ENCODE assay signal across 15 cellular contexts in the genomic region with DNA sequence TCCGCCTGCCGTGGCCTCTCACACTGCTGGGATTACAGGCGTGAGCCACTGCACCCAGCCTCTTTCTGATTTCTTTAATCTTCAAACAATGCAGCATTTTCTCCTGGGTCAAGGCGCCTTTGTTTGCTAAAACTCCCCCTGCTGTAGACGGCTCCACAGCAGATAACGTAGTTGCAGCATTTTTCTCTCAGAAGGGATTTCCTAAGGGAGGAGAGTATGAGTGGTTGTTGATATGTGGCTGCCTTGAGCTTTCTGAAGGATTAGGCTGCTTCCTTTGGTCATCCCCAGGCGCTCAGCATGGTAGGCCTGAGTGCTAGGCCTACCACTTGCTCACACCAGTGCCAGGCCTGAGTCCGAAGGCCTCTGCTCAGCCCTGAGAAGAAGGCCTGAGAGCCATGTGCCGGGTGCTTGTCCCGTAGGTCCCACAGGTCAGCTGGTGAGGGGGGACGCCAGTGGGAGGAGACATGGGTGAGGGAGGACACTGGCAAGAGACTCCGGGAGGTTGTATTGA. TPM values are rescaled to one million over a fixed set of nuclear protein-coding genes. Genes with fewer than 3 reads are reported as not detected.
DNase-seq lines count a peak whose midpoint lies in the region; ATAC-seq and TF ChIP-seq lines count a peak whose summit lies in the region.
"Had no signal": no experiment of that assay in that cellular context is flagged by ENCODE, and none has a peak within 500 bp of the region (broad histone marks: within the 10 kb centered on the region; RNA-seq: fewer than 3 reads in every experiment).

No MANE protein-coding gene starts in this region.

- 86% methylated on average over 12 of the region's 12 CpGs for WGBS in mesenchymal stem cell
- WGBS in testis, 2 donors: 51 to 81% methylated on average over 11 to 12 of the region's 12 CpGs

- no peak overlapping the region for H3K14ac ChIP-seq in mesenchymal stem cell (ENCODE audit: low read length in 2 of 2)

- no peak overlapping the region for H2BK15ac ChIP-seq in mesenchymal stem cell (ENCODE audit: low read depth, poor library complexity, severe bottlenecking)

- H3K9ac ChIP-seq in mesenchymal stem cell (ENCODE audit: low read length) (no peak overlapping the region), colonic mucosa (ENCODE audit: low read depth in 2 of 2, low read length in 2 of 2) (no peak overlapping the region)
- H3K9ac ChIP-seq: BLaER1 treated with 17β-estradiol and CSF1 and Interleukin-3, amounts not matched to agents 10 nM and 100 nM had no signal

- peaks cover 63 to 72% of the 10 kb centered on the region in 2 experiments for H3K36me3 ChIP-seq in mesenchymal stem cell (ENCODE audit: control insufficient read depth in 1 of 2, insufficient read depth in 2 of 2, low read depth in 1 of 2, low read length in 2 of 2)
- H3K36me3 ChIP-seq in testis (ENCODE audit: low read depth, missing control alignments): no peaks in the 10 kb centered on the region
- peaks cover 22% of the 10 kb centered on the region for H3K36me3 ChIP-seq in colonic mucosa

- H3K27ac ChIP-seq in mesenchymal stem cell (ENCODE audit: low read length, poor library complexity, severe bottlenecking) (no peak overlapping the region), testis (peak overlapping the region; percentile 18 to 53), colonic mucosa (no peak overlapping the region)
- H3K27ac ChIP-seq: upper lobe of right lung had no signal

- no peak overlapping the region for H4K91ac ChIP-seq in mesenchymal stem cell (ENCODE audit: low read length)

- H3K27me3 ChIP-seq in mesenchymal stem cell (ENCODE audit: control insufficient read depth in 1 of 2, insufficient read depth in 1 of 2, low read length in 2 of 2): no peaks in the 10 kb centered on the region
- no peaks in the 10 kb centered on the region for H3K27me3 ChIP-seq in testis
- H3K27me3 ChIP-seq in colonic mucosa: no peaks in the 10 kb centered on the region
- H3K27me3 ChIP-seq: BLaER1 treated with 17β-estradiol and CSF1 and Interleukin-3, amounts not matched to agents 10 nM and 100 nM; upper lobe of right lung had no signal

- no peak for DNase-seq in activated naive CD8-positive, alpha-beta T cell treated with anti-CD3 and anti-CD28 coated beads, Interleukin-2, amount 50 U/mL, for 24 hours
- DNase-seq in activated naive CD8-positive, alpha-beta T cell treated with anti-CD3 and anti-CD28 coated beads for 36 hours: no peak
- DNase-seq in fibroblast of pulmonary artery (ENCODE audit: low read depth) (peak; percentile 34), mesenchymal stem cell (no peak), testis (peak; percentile 81), HUDEP-2 (lab: John Stamatoyannopoulos, UW; ENCODE audit: unreplicated experiment in 76 of 76) (no peak), colonic mucosa (no peak)
- DNase-seq in activated T-cell treated with anti-CD3 and anti-CD28 coated beads, Interleukin-2, amount 50 U/mL, for 4 hours: no peak
- DNase-seq: activated naive CD8-positive, alpha-beta T cell treated with anti-CD3 and anti-CD28 coated beads, Interleukin-2, amount 10 ng/mL, durations not matched to agents 7 days and 5 days; activated T-cell treated with anti-CD3 and anti-CD28 coated beads, Interleukin-2, amount 50 U/mL, for 1 hour; NCI-H1436; stimulated activated naive CD4-positive, alpha-beta T cell; upper lobe of right lung had no signal

- H3K36me3 Mint-ChIP-seq in activated naive CD8-positive, alpha-beta T cell treated with anti-CD3 and anti-CD28 coated beads, Interleukin-2, amount 50 U/mL, for 24 hours (ENCODE audit: low read depth): peaks cover 47% of the 10 kb centered on the region
- peaks cover 8% of the 10 kb centered on the region for H3K36me3 Mint-ChIP-seq in activated naive CD8-positive, alpha-beta T cell treated with anti-CD3 and anti-CD28 coated beads for 36 hours
- H3K36me3 Mint-ChIP-seq in activated T-cell treated with anti-CD3 and anti-CD28 coated beads, Interleukin-2, amount 50 U/mL, for 4 hours (ENCODE audit: insufficient read depth): peaks cover 41% of the 10 kb centered on the region

- H3K27me3 Mint-ChIP-seq in activated naive CD8-positive, alpha-beta T cell treated with anti-CD3 and anti-CD28 coated beads, Interleukin-2, amount 50 U/mL, for 24 hours: no peaks in the 10 kb centered on the region
- no peaks in the 10 kb centered on the region for H3K27me3 Mint-ChIP-seq in activated naive CD8-positive, alpha-beta T cell treated with anti-CD3 and anti-CD28 coated beads for 36 hours
- no peaks in the 10 kb centered on the region for H3K27me3 Mint-ChIP-seq in activated T-cell treated with anti-CD3 and anti-CD28 coated beads, Interleukin-2, amount 50 U/mL, for 4 hours (ENCODE audit: low read depth)
- H3K27me3 Mint-ChIP-seq: activated naive CD8-positive, alpha-beta T cell treated with anti-CD3 and anti-CD28 coated beads, Interleukin-2, amount 10 ng/mL, durations not matched to agents 7 days and 5 days had no signal

- no peak overlapping the region for H2AK5ac ChIP-seq in mesenchymal stem cell (ENCODE audit: low read length, severe bottlenecking)

- H3K18ac ChIP-seq in mesenchymal stem cell (ENCODE audit: low read depth in 1 of 2, low read length in 2 of 2): no peak overlapping the region

- no peak for TF ChIP-seq CTCF in fibroblast of pulmonary artery (IDR thresholded peaks at IDR 0.05; ENCODE audit: low read length, missing control alignments)
- TF ChIP-seq CTCF in testis (IDR thresholded peaks at IDR 0.05): no peak
- TF ChIP-seq CTCF in colonic mucosa (IDR thresholded peaks at IDR 0.05): no peak

- no peak overlapping the region for H2AFZ ChIP-seq in mesenchymal stem cell (ENCODE audit: low read depth, low read length)

- H3K23ac ChIP-seq in mesenchymal stem cell (ENCODE audit: low read length in 2 of 2): no peak overlapping the region

- H3K4me3 ChIP-seq in fibroblast of pulmonary artery (replicated peaks; ENCODE audit: low read depth, low read length): no peak overlapping the region
- no peak overlapping the region for H3K4me3 ChIP-seq in mesenchymal stem cell (ENCODE audit: insufficient read depth in 1 of 2, low read depth in 1 of 2, low read length in 2 of 2)
- no peak overlapping the region for H3K4me3 ChIP-seq in testis
- H3K4me3 ChIP-seq in colonic mucosa: no peak overlapping the region
- H3K4me3 ChIP-seq: BLaER1 treated with 17β-estradiol and CSF1 and Interleukin-3, amounts not matched to agents 10 nM and 100 nM; upper lobe of right lung had no signal

- H3K4me2 ChIP-seq in mesenchymal stem cell (ENCODE audit: low read length, poor library complexity, severe bottlenecking): no peak overlapping the region
- H3K4me2 ChIP-seq: BLaER1 treated with 17β-estradiol and CSF1 and Interleukin-3, amounts not matched to agents 10 nM and 100 nM had no signal

- H3K9me3 Mint-ChIP-seq in activated naive CD8-positive, alpha-beta T cell treated with anti-CD3 and anti-CD28 coated beads, Interleukin-2, amount 50 U/mL, for 24 hours: no peaks in the 10 kb centered on the region
- H3K9me3 Mint-ChIP-seq in activated naive CD8-positive, alpha-beta T cell treated with anti-CD3 and anti-CD28 coated beads for 36 hours: no peaks in the 10 kb centered on the region
- H3K9me3 Mint-ChIP-seq in activated T-cell treated with anti-CD3 and anti-CD28 coated beads, Interleukin-2, amount 50 U/mL, for 4 hours: no peaks in the 10 kb centered on the region
- H3K9me3 Mint-ChIP-seq: activated naive CD8-positive, alpha-beta T cell treated with anti-CD3 and anti-CD28 coated beads, Interleukin-2, amount 10 ng/mL, durations not matched to agents 7 days and 5 days had no signal

- H3K9me3 ChIP-seq in mesenchymal stem cell (ENCODE audit: control insufficient read depth, low read length): no peaks in the 10 kb centered on the region
- H3K9me3 ChIP-seq in testis: no peaks in the 10 kb centered on the region
- no peaks in the 10 kb centered on the region for H3K9me3 ChIP-seq in colonic mucosa
- H3K9me3 ChIP-seq: BLaER1 treated with 17β-estradiol and CSF1 and Interleukin-3, amounts not matched to agents 10 nM and 100 nM; upper lobe of right lung had no signal

- H4K8ac ChIP-seq in mesenchymal stem cell (ENCODE audit: low read length): peak overlapping the region; percentile 25

- H3K4me1 Mint-ChIP-seq in activated naive CD8-positive, alpha-beta T cell treated with anti-CD3 and anti-CD28 coated beads, Interleukin-2, amount 50 U/mL, for 24 hours: peaks cover 4% of the 10 kb centered on the region
- H3K4me1 Mint-ChIP-seq in activated naive CD8-positive, alpha-beta T cell treated with anti-CD3 and anti-CD28 coated beads for 36 hours: no peaks in the 10 kb centered on the region
- peaks cover 1% of the 10 kb centered on the region for H3K4me1 Mint-ChIP-seq in activated T-cell treated with anti-CD3 and anti-CD28 coated beads, Interleukin-2, amount 50 U/mL, for 4 hours (ENCODE audit: low read depth)
- H3K4me1 Mint-ChIP-seq: activated naive CD8-positive, alpha-beta T cell treated with anti-CD3 and anti-CD28 coated beads, Interleukin-2, amount 10 ng/mL, durations not matched to agents 7 days and 5 days had no signal

- no peaks in the 10 kb centered on the region for H3K4me1 ChIP-seq in mesenchymal stem cell (ENCODE audit: control insufficient read depth, insufficient read depth, low read depth, low read length)
- peaks cover 3% of the 10 kb centered on the region for H3K4me1 ChIP-seq in testis
- H3K4me1 ChIP-seq in colonic mucosa: no peaks in the 10 kb centered on the region
- H3K4me1 ChIP-seq: upper lobe of right lung had no signal

- H3K27ac Mint-ChIP-seq in activated naive CD8-positive, alpha-beta T cell treated with anti-CD3 and anti-CD28 coated beads, Interleukin-2, amount 50 U/mL, for 24 hours: peak overlapping the region; percentile 22
- H3K27ac Mint-ChIP-seq in activated naive CD8-positive, alpha-beta T cell treated with anti-CD3 and anti-CD28 coated beads for 36 hours: no peak overlapping the region
- H3K27ac Mint-ChIP-seq: activated naive CD8-positive, alpha-beta T cell treated with anti-CD3 and anti-CD28 coated beads, Interleukin-2, amount 10 ng/mL, durations not matched to agents 7 days and 5 days had no signal

- ATAC-seq in activated naive CD8-positive, alpha-beta T cell treated with anti-CD3 and anti-CD28 coated beads, Interleukin-2, amount 50 U/mL, for 24 hours: no peak
- ATAC-seq in activated T-cell treated with anti-CD3 and anti-CD28 coated beads, Interleukin-2, amount 50 U/mL, for 4 hours: no peak
- ATAC-seq: upper lobe of right lung had no signal

- no peak overlapping the region for H3K4ac ChIP-seq in mesenchymal stem cell (ENCODE audit: low read depth in 1 of 2, low read length in 2 of 2)

- no peak overlapping the region for H3K4me3 Mint-ChIP-seq in activated naive CD8-positive, alpha-beta T cell treated with anti-CD3 and anti-CD28 coated beads, Interleukin-2, amount 50 U/mL, for 24 hours
- H3K4me3 Mint-ChIP-seq in activated naive CD8-positive, alpha-beta T cell treated with anti-CD3 and anti-CD28 coated beads for 36 hours: no peak overlapping the region
- no peak overlapping the region for H3K4me3 Mint-ChIP-seq in activated T-cell treated with anti-CD3 and anti-CD28 coated beads, Interleukin-2, amount 50 U/mL, for 4 hours
- H3K4me3 Mint-ChIP-seq: activated naive CD8-positive, alpha-beta T cell treated with anti-CD3 and anti-CD28 coated beads, Interleukin-2, amount 10 ng/mL, durations not matched to agents 7 days and 5 days had no signal

- no peak overlapping the region for H2BK120ac ChIP-seq in mesenchymal stem cell (ENCODE audit: low read depth, low read length)

- H3K79me1 ChIP-seq in mesenchymal stem cell (replicated peaks; ENCODE audit: low read length, poor library complexity, severe bottlenecking): peaks cover 43% of the 10 kb centered on the region

- intact Hi-C loops in testis (cut with DNase I; ENCODE audit: low total_unique reads) (no loop called here), colonic mucosa (cut with DNase I) (no loop called here)

- no peak overlapping the region for H2BK5ac ChIP-seq in mesenchymal stem cell (ENCODE audit: low read depth, low read length, poor library complexity, severe bottlenecking)

- no peak overlapping the region for H2BK12ac ChIP-seq in mesenchymal stem cell (ENCODE audit: low read length in 2 of 2)

- TF ChIP-seq POLR2A in testis (IDR thresholded peaks at IDR 0.05): no peak

RNA-seq across cellular contexts. Expression of a gene that starts 18.1 kb away (rescaled TPM):
- total RNA-seq in activated naive CD8-positive, alpha-beta T cell treated with anti-CD3 and anti-CD28 coated beads for 36 hours: 10 to 100 TPM; 94.3 to 94.5 TPM
- 68.2 TPM for polyA plus RNA-seq in mesenchymal stem cell (2013, experiment 1 of 2)
- polyA plus RNA-seq in mesenchymal stem cell (2013, experiment 2 of 2): 67.4 TPM
- total RNA-seq in testis: 100 to 1,000 TPM; 158 to 165 TPM
- polyA plus RNA-seq in testis (ENCODE audit: insufficient read depth, low read depth, low replicate concordance): 160 TPM
- 100 to 1,000 TPM; 105 to 128 (median 109) TPM for total RNA-seq in activated T-cell treated with anti-CD3 and anti-CD28 coated beads, Interleukin-2, amount 50 U/mL, for 4 hours
- total RNA-seq in colonic mucosa: 10 to 100 TPM; 77.8 to 96.0 TPM

RNA-seq across cellular contexts. Expression of a gene that starts 32.2 kb away (rescaled TPM):
- total RNA-seq in activated naive CD8-positive, alpha-beta T cell treated with anti-CD3 and anti-CD28 coated beads for 36 hours: under 1 TPM; 0.44 to 0.64 TPM
- 24.7 TPM for polyA plus RNA-seq in mesenchymal stem cell (2013, experiment 1 of 2)
- polyA plus RNA-seq in mesenchymal stem cell (2013, experiment 2 of 2): 25.1 TPM
- total RNA-seq in testis: 10 to 100 TPM; 32.4 to 36.1 TPM
- polyA plus RNA-seq in testis (ENCODE audit: insufficient read depth, low read depth, low replicate concordance): 13.6 TPM
- 1 to 10 TPM in 1 of 3 donors, under 1 TPM in 2; 0.65 to 2.2 (median 0.69) TPM for total RNA-seq in activated T-cell treated with anti-CD3 and anti-CD28 coated beads, Interleukin-2, amount 50 U/mL, for 4 hours
- 1 to 10 TPM; 2.3 to 4.5 TPM for total RNA-seq in colonic mucosa

RNA-seq across cellular contexts. Expression of a gene that starts 34.0 kb away (rescaled TPM):
- total RNA-seq in activated naive CD8-positive, alpha-beta T cell treated with anti-CD3 and anti-CD28 coated beads for 36 hours: 1 to 10 TPM; 4.0 to 5.9 TPM
- 0.61 TPM for polyA plus RNA-seq in mesenchymal stem cell (2013, experiment 1 of 2)
- 0.52 TPM for polyA plus RNA-seq in mesenchymal stem cell (2013, experiment 2 of 2)
- total RNA-seq in testis: 10 to 100 TPM; 14.9 to 16.2 TPM
- 48.7 TPM for polyA plus RNA-seq in testis (ENCODE audit: insufficient read depth, low read depth, low replicate concordance)
- 1 to 10 TPM; 5.7 to 7.1 (median 6.9) TPM for total RNA-seq in activated T-cell treated with anti-CD3 and anti-CD28 coated beads, Interleukin-2, amount 50 U/mL, for 4 hours
- 10 to 100 TPM in 1 of 2 donors, 1 to 10 TPM in 1; 9.1 to 20.2 TPM for total RNA-seq in colonic mucosa

RNA-seq across cellular contexts. Expression of a gene that starts 37.1 kb away (rescaled TPM):
- total RNA-seq in activated naive CD8-positive, alpha-beta T cell treated with anti-CD3 and anti-CD28 coated beads for 36 hours: 100 to 1,000 TPM; 224 to 241 TPM
- polyA plus RNA-seq in mesenchymal stem cell (2013, experiment 1 of 2): 425 TPM
- 448 TPM for polyA plus RNA-seq in mesenchymal stem cell (2013, experiment 2 of 2)
- total RNA-seq in testis: 10 to 100 TPM; 24.0 to 30.2 TPM
- 74.8 TPM for polyA plus RNA-seq in testis (ENCODE audit: insufficient read depth, low read depth, low replicate concordance)
- 100 to 1,000 TPM; 113 to 204 (median 187) TPM for total RNA-seq in activated T-cell treated with anti-CD3 and anti-CD28 coated beads, Interleukin-2, amount 50 U/mL, for 4 hours
- 100 to 1,000 TPM; 420 to 719 TPM for total RNA-seq in colonic mucosa

RNA-seq across cellular contexts. Expression of a gene that starts 42.0 kb away (rescaled TPM):
- total RNA-seq in activated naive CD8-positive, alpha-beta T cell treated with anti-CD3 and anti-CD28 coated beads for 36 hours: under 1 TPM; 0.33 to 0.74 TPM
- 0.15 TPM for polyA plus RNA-seq in mesenchymal stem cell (2013, experiment 1 of 2)
- 0.26 TPM for polyA plus RNA-seq in mesenchymal stem cell (2013, experiment 2 of 2)
- total RNA-seq in testis (1 to 10 TPM in 1 of 2 donors, under 1 TPM in 1; 0.68 to 2.4 TPM), colonic mucosa (not detected)
- 8.8 TPM for polyA plus RNA-seq in testis (ENCODE audit: insufficient read depth, low read depth, low replicate concordance)
- total RNA-seq in activated T-cell treated with anti-CD3 and anti-CD28 coated beads, Interleukin-2, amount 50 U/mL, for 4 hours: under 1 TPM in 2 of 3 donors, not detected in 1; 0.11 to 0.30 TPM
- total RNA-seq: RPMI7951, upper lobe of right lung had no signal

Comparison
In these comparisons a context has a peak if more than half of its experiments do, and no peak if none do; other contexts are left out.
1. DNase-seq: peak in fibroblast of pulmonary artery (single experiment) and testis (single experiment); none in activated naive CD8-positive, alpha-beta T cell treated with anti-CD3 and anti-CD28 coated beads, Interleukin-2, amount 50 U/mL, for 24 hours (single experiment), activated naive CD8-positive, alpha-beta T cell treated with anti-CD3 and anti-CD28 coated beads for 36 hours (single experiment), mesenchymal stem cell (single experiment), activated T-cell treated with anti-CD3 and anti-CD28 coated beads, Interleukin-2, amount 50 U/mL, for 4 hours (single experiment), HUDEP-2 (0 of 76) and colonic mucosa (single experiment).
2. H3K27ac ChIP-seq: peak in testis (2 of 2); none in mesenchymal stem cell (single experiment) and colonic mucosa (single experiment).
3. RNA of a gene that starts 32.2 kb away (total RNA-seq): 32.4 to 36.1 TPM in testis; 2.3 to 4.5 TPM in colonic mucosa, 0.65 to 2.2 TPM in activated T-cell treated with anti-CD3 and anti-CD28 coated beads, Interleukin-2, amount 50 U/mL, for 4 hours and 0.44 to 0.64 TPM in activated naive CD8-positive, alpha-beta T cell treated with anti-CD3 and anti-CD28 coated beads for 36 hours; every median in the first group is over 4 times any median in the second.